ENCODE assay signal across 8 cellular contexts in genomic region chr14:68248481-68249255, GRCh38.
DNase-seq lines count a peak whose midpoint lies in the region; ATAC-seq and TF ChIP-seq lines count a peak whose summit lies in the region.

No MANE protein-coding gene starts in this region.

- POLR2A ChIA-PET in HEK293 (lab: Yijun Ruan, JAX): interaction anchor here (0.8 kb wide), 1 partner anchor 547 kb away, joined by 3 read pairs; no protein-coding TSS in a partner anchor

- no peak overlapping the region for H3K4me3 Mint-ChIP-seq in stimulated activated effector memory CD8-positive, alpha-beta T cell treated with anti-CD3 and anti-CD28 coated beads, Interleukin-12 subunit alpha, Interleukin-12 subunit beta, amount 100 ng/mL, for 72 hours

- no peaks in the 10 kb centered on the region for H3K9me3 Mint-ChIP-seq in stimulated activated effector memory CD8-positive, alpha-beta T cell treated with anti-CD3 and anti-CD28 coated beads, Interleukin-12 subunit alpha, Interleukin-12 subunit beta, amount 100 ng/mL, for 72 hours

- H3K4me3 ChIP-seq in HEK293 (ENCODE audit: low read depth, low read length): no peak overlapping the region
- no peak overlapping the region for H3K4me3 ChIP-seq in cardiac fibroblast (replicated peaks in 1 of 2; ENCODE audit: low read depth in 2 of 2, low read length in 2 of 2)

- no peaks in the 10 kb centered on the region for H3K9me3 ChIP-seq in HEK293 (ENCODE audit: control insufficient read depth, insufficient read depth, low read depth, low read length)

- TF ChIP-seq CTCF in HEK293 (tag by site-specific recombination; IDR thresholded peaks at IDR 0.05): no peak
- TF ChIP-seq CTCF in cardiac fibroblast (IDR thresholded peaks at IDR 0.05; ENCODE audit: low read depth, low read length): peak; percentile 30

- CTCF ChIA-PET in HEK293 (lab: Yijun Ruan, JAX): interaction anchor here (0.5 to 7.1 kb wide), 14 partner anchors 8 to 595 kb away, joined by 3 to 57 read pairs (median 3); no protein-coding TSS in a partner anchor

- peaks cover 39% of the 10 kb centered on the region for H3K4me1 ChIP-seq in HEK293 (ENCODE audit: control insufficient read depth, insufficient read depth, low read length)

- no peaks in the 10 kb centered on the region for H3K36me3 Mint-ChIP-seq in stimulated activated effector memory CD8-positive, alpha-beta T cell treated with anti-CD3 and anti-CD28 coated beads, Interleukin-12 subunit alpha, Interleukin-12 subunit beta, amount 100 ng/mL, for 72 hours

- H3K36me3 ChIP-seq in HEK293 (ENCODE audit: control insufficient read depth in 2 of 2, insufficient read depth in 1 of 2, low read length in 2 of 2): no peaks in the 10 kb centered on the region

- ATAC-seq in stimulated activated effector memory CD8-positive, alpha-beta T cell treated with anti-CD3 and anti-CD28 coated beads, Interleukin-12 subunit alpha, Interleukin-12 subunit beta, amount 100 ng/mL, for 72 hours: peak; percentile 74
- no peak for ATAC-seq in HG02571 (IDR thresholded peaks at IDR 0.05; ENCODE audit: unreplicated experiment)

- H3K27ac ChIP-seq in HEK293 (ENCODE audit: extremely low read depth, low read depth, low read length): peak overlapping the region; percentile 62; the same call in 1 of the 2 replicates

- H3K27ac Mint-ChIP-seq in stimulated activated effector memory CD8-positive, alpha-beta T cell treated with anti-CD3 and anti-CD28 coated beads, Interleukin-12 subunit alpha, Interleukin-12 subunit beta, amount 100 ng/mL, for 72 hours: peak overlapping the region; percentile 58

- H3K4me1 Mint-ChIP-seq in stimulated activated effector memory CD8-positive, alpha-beta T cell treated with anti-CD3 and anti-CD28 coated beads, Interleukin-12 subunit alpha, Interleukin-12 subunit beta, amount 100 ng/mL, for 72 hours: peaks cover 26% of the 10 kb centered on the region

- DNase-seq in DMS 273 (lab: John Stamatoyannopoulos, UW; ENCODE audit: unreplicated experiment): peak; percentile 72
- DNase-seq in NCI-H526 (lab: John Stamatoyannopoulos, UW): peak; percentile 29 to 58
- DNase-seq in cardiac fibroblast (ENCODE audit: low read depth in 2 of 2): peak; percentile 87 to 93
- DNase-seq in islet precursor cell: peak; percentile 89
- no peak for DNase-seq in stimulated activated effector memory CD8-positive, alpha-beta T cell treated with anti-CD3 and anti-CD28 coated beads, Interleukin-12 subunit alpha, Interleukin-12 subunit beta, amount 100 ng/mL, for 72 hours (ENCODE audit: low spot score in 2 of 2)
- no peak for DNase-seq in effector CD8-positive, alpha-beta T cell (lab: John Stamatoyannopoulos, UW)

TF ChIP-seq in HEK293, 187 proteins besides CTCF, POLR2A, EP300 and RAD21:
- TF ChIP-seq ZNF654 (tag by site-specific recombination; IDR thresholded peaks at IDR 0.05; ENCODE audit: low read depth) (peak; percentile 75), ZNF10 (tag by site-specific recombination; IDR thresholded peaks at IDR 0.05) (no peak), ZBTB17 (tag by site-specific recombination; IDR thresholded peaks at IDR 0.05) (peak; percentile 18; the same call in 1 of the 2 replicates), ZNF112 (tag by site-specific recombination; IDR thresholded peaks at IDR 0.05) (no peak), SCRT2 (tag by site-specific recombination; IDR thresholded peaks at IDR 0.05) (no peak; the same call in none of the 2 replicates), HOXA7 (CRISPR knock-in tag; IDR thresholded peaks at IDR 0.05; ENCODE audit: borderline replicate concordance) (no peak), PRDM10 (tag by site-specific recombination; IDR thresholded peaks at IDR 0.05) (peak; percentile 45; the same call in 1 of the 2 replicates), PRDM6 (tag by site-specific recombination; IDR thresholded peaks at IDR 0.05) (0 out of 2 replicates have a peak, but pooled peaks have one; percentile 22), TCF7L2 (IDR thresholded peaks at IDR 0.05; ENCODE audit: borderline replicate concordance, low read depth, low read length) (no peak)

Comparison
In these comparisons a context has a peak if more than half of its experiments do, and no peak if none do; other contexts are left out.
1. DNase-seq: peak in DMS 273 (single experiment), NCI-H526 (2 of 2), cardiac fibroblast (2 of 2) and islet precursor cell (single experiment); none in stimulated activated effector memory CD8-positive, alpha-beta T cell treated with anti-CD3 and anti-CD28 coated beads, Interleukin-12 subunit alpha, Interleukin-12 subunit beta, amount 100 ng/mL, for 72 hours (0 of 2) and effector CD8-positive, alpha-beta T cell (single experiment).